22 cellular contexts compared by ENCODE assay signal in genomic region chr1:209101106-209101505, GRCh38.
A peak's percentile ranks its signal among the peaks of the same experiment; 100 is the strongest.
DNase-seq lines count a peak whose midpoint lies in the region; ATAC-seq, FAIRE-seq and TF ChIP-seq lines count a peak whose summit lies in the region.
"Had no signal": no experiment of that assay in that cellular context is flagged by ENCODE, and none has a peak within 500 bp of the region (broad histone marks: within the 10 kb centered on the region; RNA-seq: fewer than 3 reads in every experiment).

No MANE protein-coding gene starts in this region.

- H3K4me1 Mint-ChIP-seq in H9 (peaks cover 12 to 13% of the 10 kb centered on the region in 2 experiments), brain (peaks cover 62% of the 10 kb centered on the region)
- H3K4me1 Mint-ChIP-seq: CD14-positive monocyte; CD4-positive, alpha-beta memory T cell; CD4-positive, CD25-positive, alpha-beta regulatory T cell; CD8-positive, alpha-beta memory T cell had no signal

- H3K14ac ChIP-seq in H9 (ENCODE audit: insufficient read depth, low read length) (no peak overlapping the region), neuronal stem cell (ENCODE audit: low read length) (no peak overlapping the region)

- no peaks in the 10 kb centered on the region for H3K79me2 ChIP-seq in H9 (ENCODE audit: insufficient read depth, low read length)

- H3K4me3 Mint-ChIP-seq in H9 (no peak overlapping the region), brain (peak overlapping the region in 1 of 5 experiments; percentile 38)
- H3K4me3 Mint-ChIP-seq: CD14-positive monocyte; CD4-positive, CD25-positive, alpha-beta regulatory T cell; CD8-positive, alpha-beta memory T cell had no signal

- H3K27me3 Mint-ChIP-seq in H9 (ENCODE audit: low read depth): no peaks in the 10 kb centered on the region
- peaks cover 4% of the 10 kb centered on the region for H3K27me3 Mint-ChIP-seq in brain

- no peak overlapping the region for H3K23ac ChIP-seq in H9 (ENCODE audit: insufficient read length, low read depth, low read length)
- H3K23ac ChIP-seq in neuronal stem cell (ENCODE audit: low read depth, low read length, poor library complexity): no peak overlapping the region

- H3K4me3 ChIP-seq in right lobe of liver (no peak overlapping the region), neuronal stem cell (ENCODE audit: low read length in 2 of 2) (no peak overlapping the region)
- H3K4me3 ChIP-seq: BLaER1, GM12878 had no signal

- TF ChIP-seq POLR2A in GM12891 (IDR thresholded peaks at IDR 0.05; ENCODE audit: low read depth, low read length): no peak
- TF ChIP-seq POLR2A in right lobe of liver (IDR thresholded peaks at IDR 0.05): no peak

- no peak for TF ChIP-seq CTCF in H9 (conservative IDR thresholded peaks at IDR 0.05)
- TF ChIP-seq CTCF in brain (conservative IDR thresholded peaks at IDR 0.05): no peak
- TF ChIP-seq CTCF in right lobe of liver (IDR thresholded peaks at IDR 0.05): no peak

- H3K27me3 ChIP-seq in H9 (ENCODE audit: insufficient read depth, low read length) (no peaks in the 10 kb centered on the region), right lobe of liver (no peaks in the 10 kb centered on the region), neuronal stem cell (ENCODE audit: control insufficient read depth in 3 of 3, insufficient read depth in 3 of 3, low read depth in 1 of 3, low read length in 3 of 3) (no peaks in the 10 kb centered on the region)
- H3K27me3 ChIP-seq: BE2C, BLaER1 had no signal

- H2BK15ac ChIP-seq in H9 (ENCODE audit: low read depth, low read length): 0 out of 2 replicates have a peak overlapping the region, but pooled peaks have one; percentile 17
- no peak overlapping the region for H2BK15ac ChIP-seq in neuronal stem cell (ENCODE audit: low read length)

- no peaks in the 10 kb centered on the region for H4K20me1 ChIP-seq in H9 (ENCODE audit: control insufficient read depth, insufficient read depth, insufficient read length)
- H4K20me1 ChIP-seq: BLaER1 had no signal

- H4K8ac ChIP-seq in H9 (replicated peaks; ENCODE audit: insufficient read length, low read depth, low read length): no peak overlapping the region
- H4K8ac ChIP-seq in neuronal stem cell (ENCODE audit: low read depth, low read length): no peak overlapping the region

- DNase-seq in GM12891 (ENCODE audit: insufficient read length, low spot score) (no peak), H9 (no peak), T-helper 9 cell (no peak), mesenteric fat pad (ENCODE audit: low spot score) (no peak), right lobe of liver (no peak), neuronal stem cell (ENCODE audit: low spot score) (no peak)
- DNase-seq: 8988T; ACHN; BE2C; C1 segment of cervical spinal cord; CD4-positive, alpha-beta memory T cell; CD4-positive, CD25-positive, alpha-beta regulatory T cell; CD8-positive, alpha-beta memory T cell; COR-L47; DMS79 treated with DMSO at 0.1 percent for 48 hours had no signal

- H2AFZ ChIP-seq in H9 (ENCODE audit: low read length): no peak overlapping the region
- no peak overlapping the region for H2AFZ ChIP-seq in neuronal stem cell (ENCODE audit: low read length)

- H2AK5ac ChIP-seq in H9 (ENCODE audit: insufficient read length, low read length) (no peak overlapping the region), neuronal stem cell (ENCODE audit: low read depth, low read length) (no peak overlapping the region)

- no peak overlapping the region for H4K5ac ChIP-seq in H9 (ENCODE audit: insufficient read length, low read depth, low read length)

- H2BK120ac ChIP-seq in H9 (ENCODE audit: low read depth, low read length, poor library complexity, severe bottlenecking) (no peak overlapping the region), neuronal stem cell (ENCODE audit: low read depth, low read length) (no peak overlapping the region)

- H3K4me1 ChIP-seq in H9 (ENCODE audit: insufficient read depth, low read length) (peaks cover 3% of the 10 kb centered on the region; the same call in 1 of the 2 replicates), right lobe of liver (peaks cover 0 to 7% (median 3%) of the 10 kb centered on the region in 4 donors), neuronal stem cell (ENCODE audit: control insufficient read depth in 2 of 2, insufficient read depth in 1 of 2, low read depth in 1 of 2, low read length in 2 of 2) (peaks cover 0 to 5% of the 10 kb centered on the region in 2 donors)
- H3K4me1 ChIP-seq: BLaER1 had no signal

- no peaks in the 10 kb centered on the region for H3K23me2 ChIP-seq in H9 (ENCODE audit: insufficient read length, low read depth, low read length, poor library complexity, severe bottlenecking)

- intact Hi-C loops in right lobe of liver (cut with DNase I): no loop called here

- H3K4me2 ChIP-seq in H9 (ENCODE audit: insufficient read depth, insufficient read length, low read length) (no peak overlapping the region), neuronal stem cell (ENCODE audit: insufficient read depth, low read length, poor library complexity, severe bottlenecking) (no peak overlapping the region)
- H3K4me2 ChIP-seq: BLaER1 had no signal

- H3K36me3 ChIP-seq in right lobe of liver (no peaks in the 10 kb centered on the region), neuronal stem cell (replicated peaks in 1 of 2; ENCODE audit: control insufficient read depth in 2 of 2, insufficient read depth in 2 of 2, low read length in 2 of 2) (no peaks in the 10 kb centered on the region)
- H3K36me3 ChIP-seq: BE2C, BLaER1 had no signal

- WGBS in H9 (ENCODE audit: extremely low coverage, insufficient read length, low lambda C conversion rate): 100% methylated on average over 2 of the region's 5 CpGs
- 96% methylated on average over 5 of the region's 5 CpGs for WGBS in right lobe of liver (ENCODE audit: insufficient coverage, low coverage, low lambda C conversion rate, missing lambda C conversion rate)
- 100% methylated on average over 2 of the region's 5 CpGs; no CpG with 5 or more reads in 1 of the 2 donors for WGBS in neuronal stem cell (ENCODE audit: extremely low coverage in 2 of 2, insufficient read length in 2 of 2, insufficient replicate concordance in 1 of 2), 2 donors

- no peak overlapping the region for H3T11ph ChIP-seq in H9 (ENCODE audit: low read length)

- H4K91ac ChIP-seq in H9 (ENCODE audit: insufficient read length, low read depth, low read length) (no peak overlapping the region), neuronal stem cell (ENCODE audit: low read depth, low read length, poor library complexity) (no peak overlapping the region)

- H3K9me3 ChIP-seq in H9 (ENCODE audit: control insufficient read depth, low read depth, low read length) (no peaks in the 10 kb centered on the region), right lobe of liver (no peaks in the 10 kb centered on the region), neuronal stem cell (replicated peaks in 1 of 2; ENCODE audit: control insufficient read depth in 2 of 2, insufficient read depth in 1 of 2, low read depth in 1 of 2, low read length in 2 of 2) (no peaks in the 10 kb centered on the region)
- H3K9me3 ChIP-seq: BE2C, BLaER1 had no signal

- FAIRE-seq in GM12891 (lab: Jason Lieb, UNC): peak; percentile 54
- FAIRE-seq: A204.1, G401.6, GM12878, GM18507 had no signal

- no peak overlapping the region for H2BK12ac ChIP-seq in H9 (ENCODE audit: insufficient read length, low read depth, low read length)
- H2BK12ac ChIP-seq in neuronal stem cell (ENCODE audit: low read length): no peak overlapping the region

- H3K9me3 Mint-ChIP-seq in H9 (no peaks in the 10 kb centered on the region), brain (peaks cover 0 to 2% (median 0%) of the 10 kb centered on the region in 5 experiments)
- H3K9me3 Mint-ChIP-seq: CD14-positive monocyte; CD8-positive, alpha-beta memory T cell had no signal

- no peak overlapping the region for H2BK5ac ChIP-seq in H9 (ENCODE audit: insufficient read length, low read length)
- H2BK5ac ChIP-seq in neuronal stem cell (ENCODE audit: low read length): no peak overlapping the region

- no peak for ATAC-seq in right lobe of liver
- ATAC-seq: GM12878 had no signal

- no peak overlapping the region for H3K56ac ChIP-seq in H9 (ENCODE audit: insufficient read length, low read depth, low read length)

- no peak overlapping the region for H3K4ac ChIP-seq in H9 (ENCODE audit: low read depth, low read length)
- H3K4ac ChIP-seq in neuronal stem cell (ENCODE audit: low read length): no peak overlapping the region

- no peak overlapping the region for H2BK20ac ChIP-seq in H9 (ENCODE audit: low read depth, low read length, poor library complexity, severe bottlenecking)

- H3K9ac ChIP-seq in H9 (ENCODE audit: extremely low read depth, insufficient read length, low read length): no peak overlapping the region
- no peak overlapping the region for H3K9ac ChIP-seq in neuronal stem cell (ENCODE audit: low read depth, low read length, poor library complexity)
- H3K9ac ChIP-seq: BLaER1 had no signal

- H3K27ac Mint-ChIP-seq in H9 (no peak overlapping the region), brain (peak overlapping the region in 4 of 5 experiments; percentile 7 to 96 (median 36))
- H3K27ac Mint-ChIP-seq: CD4-positive, alpha-beta memory T cell; CD4-positive, CD25-positive, alpha-beta regulatory T cell; CD8-positive, alpha-beta memory T cell had no signal

- H3K18ac ChIP-seq in H9 (ENCODE audit: insufficient read length, low read depth, low read length) (no peak overlapping the region), neuronal stem cell (ENCODE audit: low read length) (no peak overlapping the region)

- H3K36me3 Mint-ChIP-seq in H9 (ENCODE audit: insufficient read depth in 1 of 3, low read depth in 3 of 3) (no peaks in the 10 kb centered on the region), brain (no peaks in the 10 kb centered on the region)
- H3K36me3 Mint-ChIP-seq: CD14-positive monocyte; CD4-positive, alpha-beta memory T cell; CD4-positive, CD25-positive, alpha-beta regulatory T cell; CD8-positive, alpha-beta memory T cell had no signal

- no peaks in the 10 kb centered on the region for H3K79me1 ChIP-seq in H9 (ENCODE audit: insufficient read depth, low read depth, low read length, poor library complexity, severe bottlenecking)
- no peaks in the 10 kb centered on the region for H3K79me1 ChIP-seq in neuronal stem cell (ENCODE audit: low read depth, low read length)

- H3K27ac ChIP-seq in H9 (ENCODE audit: insufficient read length, low read depth, low read length) (no peak overlapping the region), right lobe of liver (no peak overlapping the region), neuronal stem cell (replicated peaks; ENCODE audit: low read length) (no peak overlapping the region)
- H3K27ac ChIP-seq: BLaER1 had no signal

TF ChIP-seq in GM12891, 5 proteins besides CTCF, POLR2A, EP300 and RAD21:
- TF ChIP-seq TAF1 (IDR thresholded peaks at IDR 0.05; ENCODE audit: low read depth, low read length): no peak
- TF ChIP-seq POU2F2 (IDR thresholded peaks at IDR 0.05; ENCODE audit: low read depth, low read length): no peak
- no peak for TF ChIP-seq SPI1 (IDR thresholded peaks at IDR 0.05; ENCODE audit: low read depth, low read length)
- TF ChIP-seq PAX5 (IDR thresholded peaks at IDR 0.05; ENCODE audit: insufficient read depth, low read length, severe bottlenecking): no peak
- TF ChIP-seq POLR2AphosphoS5 (IDR thresholded peaks at IDR 0.05; ENCODE audit: low read depth, low read length): no peak

Comparison
In these comparisons a context has a peak if more than half of its experiments do, and no peak if none do; other contexts are left out.
1. H3K27ac Mint-ChIP-seq: peak in brain (4 of 5); none in H9 (0 of 3).